ENCODE assay signal across 12 cellular contexts in the genomic region with DNA sequence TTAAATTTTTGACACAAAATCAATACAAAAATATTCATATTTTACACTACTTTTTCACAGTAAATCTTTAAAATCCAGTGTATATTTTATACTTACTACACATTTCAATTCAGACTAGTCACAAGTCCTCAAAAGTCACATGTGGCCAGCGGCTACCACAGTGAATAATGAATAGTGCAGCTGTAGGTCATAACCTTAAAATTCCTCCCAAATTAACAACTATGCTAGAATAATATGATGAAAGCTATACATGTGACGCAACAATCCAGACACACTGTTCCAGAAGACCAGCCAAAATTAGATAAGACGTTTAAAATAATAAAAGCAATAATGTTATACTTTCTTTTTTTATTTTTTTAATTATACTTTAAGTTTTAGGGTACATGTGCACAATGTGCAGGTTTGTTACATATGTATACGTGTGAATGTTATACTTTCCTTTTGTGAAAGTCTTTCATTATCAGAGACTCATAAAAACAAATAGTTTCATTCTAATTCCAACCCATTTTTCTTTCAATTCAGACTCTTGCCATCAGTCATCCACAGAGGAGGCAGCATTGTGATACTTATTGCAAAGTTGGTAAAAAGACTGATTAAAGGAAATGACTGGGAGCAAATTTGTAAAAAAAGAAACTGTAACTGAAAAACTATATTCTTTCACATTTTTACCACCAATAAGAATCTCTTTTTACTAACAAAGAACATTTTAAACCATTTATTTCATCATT.
DNase-seq lines count a peak whose midpoint lies in the region; ATAC-seq, FAIRE-seq and TF ChIP-seq lines count a peak whose summit lies in the region.
"Had no signal": no experiment of that assay in that cellular context is flagged by ENCODE, and none has a peak within 500 bp of the region (broad histone marks: within the 10 kb centered on the region; RNA-seq: fewer than 3 reads in every experiment).

No MANE protein-coding gene starts in this region.

- H3K4me1 ChIP-seq in pancreas: no peaks in the 10 kb centered on the region
- H3K4me1 ChIP-seq: Peyer's patch had no signal

- intact Hi-C loops in activated CD4-positive, alpha-beta T cell treated with anti-CD3 and anti-CD28 coated beads, Interleukin-2, amount 10 ng/mL, durations not matched to agents 24 days and 14 days (cut with micrococcal nuclease): no loop called here
- intact Hi-C loops in pancreas (cut with DNase I): no loop called here

- no peaks in the 10 kb centered on the region for H3K9me3 ChIP-seq in pancreas
- H3K9me3 ChIP-seq: Peyer's patch had no signal

- no peak for FAIRE-seq in pancreas (lab: Jason Lieb, UNC)

- no peaks in the 10 kb centered on the region for H3K27me3 ChIP-seq in pancreas
- H3K27me3 ChIP-seq: Peyer's patch had no signal

- ATAC-seq in pancreas: no peak
- no peak for ATAC-seq in HG03045 (IDR thresholded peaks at IDR 0.05; ENCODE audit: unreplicated experiment)
- ATAC-seq: naive thymus-derived CD8-positive, alpha-beta T cell had no signal

- no peak overlapping the region for H3K4me3 Mint-ChIP-seq in activated CD4-positive, alpha-beta T cell treated with anti-CD3 and anti-CD28 coated beads, Interleukin-2, amount 10 ng/mL, durations not matched to agents 24 days and 14 days
- H3K4me3 Mint-ChIP-seq: naive thymus-derived CD8-positive, alpha-beta T cell had no signal

- DNase-seq in activated CD4-positive, alpha-beta T cell treated with anti-CD3 and anti-CD28 coated beads, Interleukin-2, amount 10 ng/mL, durations not matched to agents 24 days and 14 days: no peak
- DNase-seq in activated CD4-positive, alpha-beta T cell treated with anti-CD3 and anti-CD28 coated beads, Interleukin-2, amount 50 U/mL, for 4 hours: no peak
- peak; percentile 44 for DNase-seq in NB4 (ENCODE audit: low read depth)
- DNase-seq in epithelial cell of esophagus (ENCODE audit: low read depth): peak; percentile 42
- peak; percentile 72 for DNase-seq in skeletal muscle cell (ENCODE audit: low read depth)
- DNase-seq in NCI-H2081 treated with DMSO at 0.1 percent for 48 hours (lab: John Stamatoyannopoulos, UW): no peak
- no peak for DNase-seq in pancreas
- DNase-seq: naive thymus-derived CD8-positive, alpha-beta T cell; Peyer's patch; stimulated activated CD4-positive, alpha-beta T cell treated with anti-CD3 and anti-CD28 coated beads, Interleukin-12 subunit alpha, Interleukin-12 subunit beta, amount 100 ng/mL, for 4 hours; stimulated activated CD8-positive, alpha-beta memory T cell treated with anti-CD3 and anti-CD28 coated beads, Interleukin-4, amount 100 ng/mL, for 48 hours had no signal

- H3K4me3 ChIP-seq in NB4 (ENCODE audit: low read depth, low read length): no peak overlapping the region
- no peak overlapping the region for H3K4me3 ChIP-seq in epithelial cell of esophagus (ENCODE audit: low read length)
- H3K4me3 ChIP-seq in skeletal muscle cell (ENCODE audit: low read depth, low read length): no peak overlapping the region
- no peak overlapping the region for H3K4me3 ChIP-seq in pancreas
- H3K4me3 ChIP-seq: Peyer's patch had no signal

- H3K9me3 Mint-ChIP-seq in activated CD4-positive, alpha-beta T cell treated with anti-CD3 and anti-CD28 coated beads, Interleukin-2, amount 10 ng/mL, durations not matched to agents 24 days and 14 days: no peaks in the 10 kb centered on the region
- H3K9me3 Mint-ChIP-seq: naive thymus-derived CD8-positive, alpha-beta T cell had no signal

- TF ChIP-seq POLR2A in NB4 (IDR thresholded peaks at IDR 0.05; ENCODE audit: extremely low read depth, insufficient read length): no peak

- peaks cover 24% of the 10 kb centered on the region for H3K36me3 Mint-ChIP-seq in activated CD4-positive, alpha-beta T cell treated with anti-CD3 and anti-CD28 coated beads, Interleukin-2, amount 10 ng/mL, durations not matched to agents 24 days and 14 days (ENCODE audit: low read depth)

- 75 to 76% methylated on average over 4 of the region's 4 CpGs for WGBS in pancreas, 2 donors

- H3K27me3 Mint-ChIP-seq in activated CD4-positive, alpha-beta T cell treated with anti-CD3 and anti-CD28 coated beads, Interleukin-2, amount 10 ng/mL, durations not matched to agents 24 days and 14 days: no peaks in the 10 kb centered on the region
- H3K27me3 Mint-ChIP-seq: naive thymus-derived CD8-positive, alpha-beta T cell had no signal

- TF ChIP-seq CTCF in NB4 (IDR thresholded peaks at IDR 0.05; ENCODE audit: low read depth, low read length) (no peak), epithelial cell of esophagus (IDR thresholded peaks at IDR 0.05; ENCODE audit: insufficient read depth, low read depth, low read length, missing control alignments) (no peak), pancreas (IDR thresholded peaks at IDR 0.05) (no peak)

- no peak overlapping the region for H3K27ac ChIP-seq in pancreas
- H3K27ac ChIP-seq: Peyer's patch had no signal

- peaks cover 0 to 13% (median 0%) of the 10 kb centered on the region in 3 donors for H3K36me3 ChIP-seq in pancreas

- H3K4me1 Mint-ChIP-seq in activated CD4-positive, alpha-beta T cell treated with anti-CD3 and anti-CD28 coated beads, Interleukin-2, amount 10 ng/mL, durations not matched to agents 24 days and 14 days: peaks cover 12% of the 10 kb centered on the region

- peak overlapping the region; percentile 26 for H3K27ac Mint-ChIP-seq in activated CD4-positive, alpha-beta T cell treated with anti-CD3 and anti-CD28 coated beads, Interleukin-2, amount 10 ng/mL, durations not matched to agents 24 days and 14 days
- H3K27ac Mint-ChIP-seq: naive thymus-derived CD8-positive, alpha-beta T cell had no signal

Comparison
In these comparisons a context has a peak if more than half of its experiments do, and no peak if none do; other contexts are left out.
1. DNase-seq: peak in NB4 (single experiment), epithelial cell of esophagus (single experiment) and skeletal muscle cell (single experiment); none in activated CD4-positive, alpha-beta T cell treated with anti-CD3 and anti-CD28 coated beads, Interleukin-2, amount 10 ng/mL, durations not matched to agents 24 days and 14 days (single experiment), activated CD4-positive, alpha-beta T cell treated with anti-CD3 and anti-CD28 coated beads, Interleukin-2, amount 50 U/mL, for 4 hours (0 of 2), NCI-H2081 treated with DMSO at 0.1 percent for 48 hours (single experiment) and pancreas (0 of 6).